9 cellular contexts compared by ENCODE assay signal in genomic region chr12:2291182-2291832, GRCh38.
DNase-seq lines count a peak whose midpoint lies in the region; ATAC-seq and TF ChIP-seq lines count a peak whose summit lies in the region.
"Had no signal": no experiment of that assay in that cellular context is flagged by ENCODE, and none has a peak within 500 bp of the region (broad histone marks: within the 10 kb centered on the region; RNA-seq: fewer than 3 reads in every experiment).

No MANE protein-coding gene starts in this region.

- no peaks in the 10 kb centered on the region for H3K36me3 ChIP-seq in CD4-positive, CD25-positive, alpha-beta regulatory T cell (ENCODE audit: control insufficient read depth, insufficient read depth, low read length)
- H3K36me3 ChIP-seq in liver (ENCODE audit: control insufficient read depth in 4 of 4, insufficient read depth in 3 of 4, low read depth in 1 of 4, low read length in 3 of 4) (no peaks in the 10 kb centered on the region), upper lobe of left lung (no peaks in the 10 kb centered on the region)

- no peaks in the 10 kb centered on the region for H3K36me3 Mint-ChIP-seq in CD4-positive, CD25-positive, alpha-beta regulatory T cell

- TF ChIP-seq CTCF in GM13977 (IDR thresholded peaks at IDR 0.05; ENCODE audit: extremely low read depth, insufficient read depth, missing control alignments) (peak; percentile 75), astrocyte of the spinal cord (IDR thresholded peaks at IDR 0.05; ENCODE audit: low read depth, low read length) (peak; percentile 79), liver (IDR thresholded peaks at IDR 0.05; ENCODE audit: low read depth, low read length, missing input control) (peak; percentile 68), upper lobe of left lung (IDR thresholded peaks at IDR 0.05) (peak; percentile 49 to 82 (median 64))

- H3K27ac ChIP-seq in CD4-positive, CD25-positive, alpha-beta regulatory T cell (ENCODE audit: insufficient read depth, low read length, poor library complexity, severe bottlenecking), result no peak overlapping the region
- H3K27ac ChIP-seq in liver (ENCODE audit: low read depth in 1 of 2, low read length in 2 of 2) (no peak overlapping the region), upper lobe of left lung (no peak overlapping the region)

- H3K9ac ChIP-seq in liver (ENCODE audit: low read depth in 1 of 2, low read length in 2 of 2), result no peak overlapping the region

- no peak overlapping the region for H3K4me3 ChIP-seq in CD4-positive, CD25-positive, alpha-beta regulatory T cell (ENCODE audit: low read depth, low read length)
- no peak overlapping the region for H3K4me3 ChIP-seq in astrocyte of the spinal cord (ENCODE audit: low read depth, low read length)
- H3K4me3 ChIP-seq in liver (ENCODE audit: low read depth in 1 of 3, low read length in 3 of 3), result no peak overlapping the region
- no peak overlapping the region for H3K4me3 ChIP-seq in upper lobe of left lung
- H3K4me3 ChIP-seq: SK-N-MC had no signal

- TF ChIP-seq EP300 in upper lobe of left lung (IDR thresholded peaks at IDR 0.05), result no peak

- peaks cover 0 to 3% (median under 1%) of the 10 kb centered on the region in 4 donors for H3K4me1 Mint-ChIP-seq in CD4-positive, CD25-positive, alpha-beta regulatory T cell

- H3K9me3 ChIP-seq in CD4-positive, CD25-positive, alpha-beta regulatory T cell (ENCODE audit: control insufficient read depth in 2 of 2, low read length in 2 of 2), result no peaks in the 10 kb centered on the region
- H3K9me3 ChIP-seq in liver (ENCODE audit: control insufficient read depth in 4 of 4, low read length in 3 of 4) (no peaks in the 10 kb centered on the region), upper lobe of left lung (no peaks in the 10 kb centered on the region)

- DNase-seq in CD4-positive, CD25-positive, alpha-beta regulatory T cell, result peak in 2 of 3 donors; percentile 24 to 52
- peak; percentile 79 for DNase-seq in GM13977 (ENCODE audit: low spot score)
- peak; percentile 68 for DNase-seq in NCI-H82 (lab: John Stamatoyannopoulos, UW)
- DNase-seq in astrocyte of the spinal cord (ENCODE audit: low read depth, low spot score), result peak; percentile 53
- no peak for DNase-seq in upper lobe of left lung
- no peak for DNase-seq in NCI-H1436 (lab: John Stamatoyannopoulos, UW)

- ATAC-seq in CD4-positive, CD25-positive, alpha-beta regulatory T cell (ENCODE audit: low read depth in 2 of 2), result peak in 1 of 2 donors; percentile 35
- ATAC-seq in upper lobe of left lung (ENCODE audit: low FRiP score in 2 of 2), result no peak
- ATAC-seq in GM21423 (IDR thresholded peaks at IDR 0.05; ENCODE audit: unreplicated experiment), result no peak

- H3K27me3 Mint-ChIP-seq in CD4-positive, CD25-positive, alpha-beta regulatory T cell, result peaks cover 10% of the 10 kb centered on the region

- no peak for TF ChIP-seq POLR2A in upper lobe of left lung (IDR thresholded peaks at IDR 0.05)

- no peaks in the 10 kb centered on the region for H3K27me3 ChIP-seq in CD4-positive, CD25-positive, alpha-beta regulatory T cell (ENCODE audit: control insufficient read depth, insufficient read depth, low read length)
- H3K27me3 ChIP-seq in liver (ENCODE audit: control insufficient read depth in 4 of 4, insufficient read depth in 4 of 4, low read length in 3 of 4), result no peaks in the 10 kb centered on the region
- H3K27me3 ChIP-seq in upper lobe of left lung, result no peaks in the 10 kb centered on the region

- H3K9me3 Mint-ChIP-seq in CD4-positive, CD25-positive, alpha-beta regulatory T cell, result peaks cover 0 to 2% (median 0%) of the 10 kb centered on the region in 7 donors

- 61% methylated on average over 15 of the region's 15 CpGs for WGBS in liver
- 68 to 72% methylated on average over 15 of the region's 15 CpGs for WGBS in upper lobe of left lung, 2 donors

- H3K4me3 Mint-ChIP-seq in CD4-positive, CD25-positive, alpha-beta regulatory T cell, result no peak overlapping the region

- in situ Hi-C loops in GM13977 (cut with MboI; ENCODE audit: low pct_unique_long_range_greater_than_20kb, low sequenced_read_pairs, unreplicated experiment), result no loop called here
- in situ Hi-C loops in astrocyte of the spinal cord (cut with HindIII; ENCODE audit: low sequenced_read_pairs), result no loop called here

- no peaks in the 10 kb centered on the region for H3K4me1 ChIP-seq in CD4-positive, CD25-positive, alpha-beta regulatory T cell (ENCODE audit: control insufficient read depth, insufficient read depth, low read length, poor library complexity, severe bottlenecking)
- H3K4me1 ChIP-seq in liver (ENCODE audit: control insufficient read depth in 4 of 4, insufficient read depth in 4 of 4, low read length in 3 of 4) (no peaks in the 10 kb centered on the region), upper lobe of left lung (peaks cover 18 to 36% (median 22%) of the 10 kb centered on the region in 4 donors)

- peak; percentile 69 to 82 for TF ChIP-seq RAD21 in liver (IDR thresholded peaks at IDR 0.05)

- H3K27ac Mint-ChIP-seq in CD4-positive, CD25-positive, alpha-beta regulatory T cell, result no peak overlapping the region

TF ChIP-seq in liver, 16 proteins besides CTCF, POLR2A, EP300 and RAD21:
- no peak for TF ChIP-seq FOXA2 (IDR thresholded peaks at IDR 0.05)

Comparison
In these comparisons a context has a peak if more than half of its experiments do, and no peak if none do; other contexts are left out.
1. DNase-seq: peak in CD4-positive, CD25-positive, alpha-beta regulatory T cell (2 of 3), GM13977 (single experiment), NCI-H82 (single experiment) and astrocyte of the spinal cord (single experiment); none in upper lobe of left lung (0 of 2) and NCI-H1436 (single experiment).
2. Peak in every context shown above with its lines, with median percentiles within 50 percentile points of each other: CTCF ChIP-seq.